ENCODE assay signal across 10 cellular contexts in genomic region chr10:68987611-68988010, GRCh38. TPM values are rescaled to one million over a fixed set of nuclear protein-coding genes. Genes with fewer than 3 reads are reported as not detected.
DNase-seq lines count a peak whose midpoint lies in the region; ATAC-seq and TF ChIP-seq lines count a peak whose summit lies in the region.
"Had no signal": no experiment of that assay in that cellular context is flagged by ENCODE, and none has a peak within 500 bp of the region (broad histone marks: within the 10 kb centered on the region; RNA-seq: fewer than 3 reads in every experiment).

No MANE protein-coding gene starts in this region.

- no peak overlapping the region for H3K27ac Mint-ChIP-seq in activated naive CD4-positive, alpha-beta T cell treated with anti-CD3 and anti-CD28 coated beads, Interleukin-2, amount 50 U/mL, for 24 hours
- H3K27ac Mint-ChIP-seq in activated naive CD4-positive, alpha-beta T cell treated with anti-CD3 and anti-CD28 coated beads, Interleukin-2, amount 50 U/mL, for 72 hours, result peak overlapping the region in 1 of 2 donors; percentile 96
- no peak overlapping the region for H3K27ac Mint-ChIP-seq in effector memory CD8-positive, alpha-beta T cell
- H3K27ac Mint-ChIP-seq in stimulated activated naive CD8-positive, alpha-beta T cell treated with anti-CD3 and anti-CD28 coated beads, Interleukin-15, amount 100 ng/mL, for 72 hours, result no peak overlapping the region

- peaks cover 21% of the 10 kb centered on the region for H3K4me1 ChIP-seq in OCI-LY7 (ENCODE audit: insufficient read depth, low read length, poor library complexity, severe bottlenecking)

- peak overlapping the region; percentile 80; the same call in 1 of the 2 replicates for H3K4me2 ChIP-seq in OCI-LY7 (ENCODE audit: low read length)

- no peak overlapping the region for H3K27ac ChIP-seq in OCI-LY7 (ENCODE audit: low read depth, low read length, poor library complexity, severe bottlenecking)

- peaks cover 7% of the 10 kb centered on the region for H3K36me3 Mint-ChIP-seq in activated naive CD4-positive, alpha-beta T cell treated with anti-CD3 and anti-CD28 coated beads, Interleukin-2, amount 50 U/mL, for 24 hours
- H3K36me3 Mint-ChIP-seq in activated naive CD4-positive, alpha-beta T cell treated with anti-CD3 and anti-CD28 coated beads, Interleukin-2, amount 50 U/mL, for 72 hours, result peaks cover 7 to 19% of the 10 kb centered on the region in 2 donors
- peaks cover 30% of the 10 kb centered on the region for H3K36me3 Mint-ChIP-seq in effector memory CD8-positive, alpha-beta T cell (ENCODE audit: insufficient read depth)

- H3K4me1 Mint-ChIP-seq in activated naive CD4-positive, alpha-beta T cell treated with anti-CD3 and anti-CD28 coated beads, Interleukin-2, amount 50 U/mL, for 24 hours, result peaks cover 53% of the 10 kb centered on the region
- H3K4me1 Mint-ChIP-seq in effector memory CD8-positive, alpha-beta T cell (ENCODE audit: low read depth in 2 of 2), result peaks cover 15 to 35% of the 10 kb centered on the region in 2 donors
- H3K4me1 Mint-ChIP-seq in stimulated activated naive CD8-positive, alpha-beta T cell treated with anti-CD3 and anti-CD28 coated beads, Interleukin-15, amount 100 ng/mL, for 72 hours, result peaks cover 40% of the 10 kb centered on the region

- no peaks in the 10 kb centered on the region for H3K9me2 ChIP-seq in OCI-LY7 (ENCODE audit: insufficient read depth, low read length)

- H4K20me1 ChIP-seq in OCI-LY7 (ENCODE audit: insufficient read depth, low read length), result peaks cover 13% of the 10 kb centered on the region; the same call in 1 of the 2 replicates

- BruUV-seq in OCI-LY7 (replicated peaks; lab: Mats Ljungman, UMichigan), result no TSS peak

- ATAC-seq in activated naive CD4-positive, alpha-beta T cell treated with anti-CD3 and anti-CD28 coated beads, Interleukin-2, amount 50 U/mL, for 72 hours, result no peak
- ATAC-seq in effector memory CD8-positive, alpha-beta T cell (replicated peaks), result no peak
- no peak for ATAC-seq in stimulated activated naive CD8-positive, alpha-beta T cell treated with anti-CD3 and anti-CD28 coated beads, Interleukin-15, amount 100 ng/mL, for 72 hours

- H3K27me3 Mint-ChIP-seq in activated naive CD4-positive, alpha-beta T cell treated with anti-CD3 and anti-CD28 coated beads, Interleukin-2, amount 50 U/mL, for 24 hours, result no peaks in the 10 kb centered on the region
- H3K27me3 Mint-ChIP-seq in effector memory CD8-positive, alpha-beta T cell, result no peaks in the 10 kb centered on the region
- H3K27me3 Mint-ChIP-seq in stimulated activated naive CD8-positive, alpha-beta T cell treated with anti-CD3 and anti-CD28 coated beads, Interleukin-15, amount 100 ng/mL, for 72 hours, result no peaks in the 10 kb centered on the region

- peaks cover 29% of the 10 kb centered on the region; the same call in 1 of the 2 replicates for H3K79me2 ChIP-seq in OCI-LY7 (ENCODE audit: insufficient read depth, low read depth, low read length)

- DNase-seq in activated naive CD4-positive, alpha-beta T cell treated with anti-CD3 and anti-CD28 coated beads, Interleukin-2, amount 50 U/mL, for 72 hours (ENCODE audit: low spot score in 2 of 2), result no peak
- DNase-seq in OCI-LY7 (ENCODE audit: low spot score) (no peak), LoVo (ENCODE audit: low spot score) (no peak), NCI-H2029 (lab: John Stamatoyannopoulos, UW) (no peak)
- no peak for DNase-seq in effector memory CD8-positive, alpha-beta T cell
- DNase-seq in stimulated activated naive CD8-positive, alpha-beta T cell treated with anti-CD3 and anti-CD28 coated beads, Interleukin-15, amount 100 ng/mL, for 72 hours, result no peak
- no peak for DNase-seq in activated CD4-positive, alpha-beta T cell treated with anti-CD3 and anti-CD28 coated beads, Interleukin-2, amount 50 U/mL, for 48 hours
- DNase-seq: activated naive CD4-positive, alpha-beta T cell; AML-193 had no signal

- H3K36me3 ChIP-seq in OCI-LY7 (ENCODE audit: insufficient read depth, low read length), result peaks cover 73% of the 10 kb centered on the region

- no peak overlapping the region for H2AFZ ChIP-seq in OCI-LY7 (ENCODE audit: low read length)

- CTCF ChIA-PET in OCI-LY7 (lab: Charles Lee; ENCODE audit: unreplicated experiment), result no interaction called here

- no peak for TF ChIP-seq CTCF in OCI-LY7 (conservative IDR thresholded peaks at IDR 0.05; ENCODE audit: low read length)

- no peak overlapping the region for H3K4me3 ChIP-seq in OCI-LY7 (ENCODE audit: low read depth, low read length, poor library complexity, severe bottlenecking)

- peak overlapping the region; percentile 94 for H3K4me3 Mint-ChIP-seq in activated naive CD4-positive, alpha-beta T cell treated with anti-CD3 and anti-CD28 coated beads, Interleukin-2, amount 50 U/mL, for 24 hours
- H3K4me3 Mint-ChIP-seq in effector memory CD8-positive, alpha-beta T cell, result peak overlapping the region; percentile 93 to 100
- peak overlapping the region; percentile 93 to 98 for H3K4me3 Mint-ChIP-seq in stimulated activated naive CD8-positive, alpha-beta T cell treated with anti-CD3 and anti-CD28 coated beads, Interleukin-15, amount 100 ng/mL, for 72 hours

- H3K9me3 ChIP-seq in OCI-LY7 (ENCODE audit: low read length), result no peaks in the 10 kb centered on the region

- POLR2A ChIA-PET in OCI-LY7 (lab: Charles Lee), result interaction anchor here (0.5 to 1.3 kb wide), 7 partner anchors 9 to 437 kb away, joined by 3 to 8 read pairs (median 4); partner anchors contain the start of gene DDX21

- no peaks in the 10 kb centered on the region for H3K9me3 Mint-ChIP-seq in activated naive CD4-positive, alpha-beta T cell treated with anti-CD3 and anti-CD28 coated beads, Interleukin-2, amount 50 U/mL, for 24 hours
- H3K9me3 Mint-ChIP-seq in activated naive CD4-positive, alpha-beta T cell treated with anti-CD3 and anti-CD28 coated beads, Interleukin-2, amount 50 U/mL, for 72 hours, result no peaks in the 10 kb centered on the region
- no peaks in the 10 kb centered on the region for H3K9me3 Mint-ChIP-seq in effector memory CD8-positive, alpha-beta T cell
- no peaks in the 10 kb centered on the region for H3K9me3 Mint-ChIP-seq in stimulated activated naive CD8-positive, alpha-beta T cell treated with anti-CD3 and anti-CD28 coated beads, Interleukin-15, amount 100 ng/mL, for 72 hours

- intact Hi-C loops in OCI-LY7 (cut with micrococcal nuclease; ENCODE audit: unreplicated experiment), result loop anchor here (5.0 kb wide), 1 partner anchor 105 kb away; no protein-coding TSS in a partner anchor

RNA-seq across cellular contexts. Expression of gene KIFBP, which starts 1.0 kb away (rescaled TPM):
- 10 to 100 TPM in 1 of 2 donors, 1 to 10 TPM in 1; 6.9 to 13.2 TPM for total RNA-seq in activated naive CD4-positive, alpha-beta T cell treated with anti-CD3 and anti-CD28 coated beads, Interleukin-2, amount 50 U/mL, for 72 hours
- 11.9 and 12.6 TPM in 2 replicates for total RNA-seq in OCI-LY7 (2014; rRNA removed; shearing (Covaris generic))
- total RNA-seq in OCI-LY7 (2022), result 5.4 and 6.6 TPM in 2 replicates

RNA-seq across cellular contexts. Expression of gene DDX21, which starts 31.6 kb away (rescaled TPM):
- total RNA-seq in activated naive CD4-positive, alpha-beta T cell treated with anti-CD3 and anti-CD28 coated beads, Interleukin-2, amount 50 U/mL, for 72 hours, result 100 to 1,000 TPM; 127 to 136 TPM
- 107 and 133 TPM in 2 replicates for total RNA-seq in OCI-LY7 (2014; rRNA removed; shearing (Covaris generic))
- 135 and 159 TPM in 2 replicates for total RNA-seq in OCI-LY7 (2022)
